6 cellular contexts compared by ENCODE assay signal in the genomic region with DNA sequence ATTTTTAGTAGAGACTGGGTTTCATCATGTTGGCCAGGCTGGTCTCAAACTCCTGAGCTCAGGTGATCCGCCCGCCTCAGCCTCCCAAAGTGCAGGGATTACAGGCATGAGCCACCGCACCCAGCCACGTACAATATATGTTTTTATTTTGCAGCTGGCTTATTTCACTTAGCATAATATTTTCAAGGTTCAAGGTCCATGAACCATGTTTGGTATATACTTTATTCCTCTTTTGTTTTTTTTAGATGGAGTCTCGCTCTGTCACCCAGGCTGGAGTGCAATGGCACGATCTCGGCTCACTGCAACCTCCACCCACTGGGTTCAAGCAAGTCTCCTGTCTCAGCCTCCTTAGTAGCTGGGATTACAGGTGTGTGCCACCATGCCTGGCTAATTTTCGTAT. TPM values are rescaled to one million over a fixed set of nuclear protein-coding genes. Genes with fewer than 3 reads are reported as not detected.
DNase-seq lines count a peak whose midpoint lies in the region; ATAC-seq, FAIRE-seq and TF ChIP-seq lines count a peak whose summit lies in the region.
"Not testable (repeated sequence)": the region's sequence is repeated elsewhere in the genome, so short reads cannot be mapped to it uniquely, and the experiment has no call there.

No MANE protein-coding gene starts in this region.

- not testable (repeated sequence) for DNase-seq in CD4-positive, alpha-beta T cell; RWPE1 (ENCODE audit: low spot score); K562 (ENCODE audit: extremely low read depth in 1 of 4, low spot score in 3 of 4)
- DNase-seq in chondrocyte (ENCODE audit: low spot score): peak; percentile 19
- peak; percentile 13 for DNase-seq in spleen

- 94% methylated on average over 8 of the region's 8 CpGs for WGBS in K562 (ENCODE audit: insufficient coverage, low coverage, missing lambda C conversion rate)
- 96 to 99% (median 97%) methylated on average over 8 of the region's 8 CpGs for WGBS in spleen, 5 donors

- not testable (repeated sequence) for TF ChIP-seq CTCF in CD4-positive, alpha-beta T cell (IDR thresholded peaks at IDR 0.05); RWPE1 (conservative IDR thresholded peaks at IDR 0.05; ENCODE audit: low read depth); K562 (IDR thresholded peaks at IDR 0.05 in 2 of 3, conservative IDR thresholded peaks at IDR 0.05 in 1 of 3; ENCODE audit: insufficient read depth in 2 of 3, low read depth in 1 of 3, low read length in 3 of 3); chondrocyte (IDR thresholded peaks at IDR 0.05); spleen (IDR thresholded peaks at IDR 0.05 in 8 of 11, conservative IDR thresholded peaks at IDR 0.05 in 3 of 11)

- not testable (repeated sequence) for H3K9me1 ChIP-seq in K562 (ENCODE audit: control insufficient read depth, insufficient read depth, low read length)

- TF ChIP-seq EP300 in K562 (IDR thresholded peaks at IDR 0.05; ENCODE audit: low read length): not testable (repeated sequence)

- CTCF ChIA-PET in CD4-positive, alpha-beta T cell (lab: Charles Lee): interaction anchor here (2.3 kb wide), 1 partner anchor 25 kb away, joined by 8 read pairs; no protein-coding TSS in a partner anchor
- CTCF ChIA-PET in RWPE1 (lab: Yijun Ruan, JAX): interaction anchor here (0.7 kb wide), 1 partner anchor 54 kb away, joined by 5 read pairs; no protein-coding TSS in a partner anchor
- CTCF ChIA-PET in K562 (lab: Yijun Ruan, JAX; ENCODE audit: low intra/inter-chr PET ratio): not testable (repeated sequence)

- H3K9me3 Mint-ChIP-seq in CD4-positive, alpha-beta T cell; T-helper 1 cell treated with Interleukin-12 subunit alpha and Interleukin-12 subunit beta and Interleukin-4 antibody, amounts not matched to agents 30 μg/mL and 1 μg/mL, for 36 hours; chondrocyte (ENCODE audit: low read depth): not testable (repeated sequence)

- intact Hi-C loops in CD4-positive, alpha-beta T cell (cut with DNase I, micrococcal nuclease); K562 (cut with micrococcal nuclease); spleen (cut with DNase I; ENCODE audit: low total_unique reads): not testable (repeated sequence)

- peaks cover 44% of the 10 kb centered on the region for H3K4me1 Mint-ChIP-seq in CD4-positive, alpha-beta T cell (ENCODE audit: low read depth)
- H3K4me1 Mint-ChIP-seq in T-helper 1 cell treated with Interleukin-12 subunit alpha and Interleukin-12 subunit beta and Interleukin-4 antibody, amounts not matched to agents 30 μg/mL and 1 μg/mL, for 36 hours (ENCODE audit: low read depth): peaks cover 13% of the 10 kb centered on the region
- H3K4me1 Mint-ChIP-seq in chondrocyte (ENCODE audit: low read depth): peaks cover 36% of the 10 kb centered on the region

- H3K4me2 ChIP-seq in K562 (ENCODE audit: insufficient read depth, low read length): not testable (repeated sequence)

- peaks cover 77% of the 10 kb centered on the region for H3K36me3 Mint-ChIP-seq in CD4-positive, alpha-beta T cell (ENCODE audit: low read depth)
- H3K36me3 Mint-ChIP-seq in T-helper 1 cell treated with Interleukin-12 subunit alpha and Interleukin-12 subunit beta and Interleukin-4 antibody, amounts not matched to agents 30 μg/mL and 1 μg/mL, for 36 hours (ENCODE audit: low read depth): peaks cover 30% of the 10 kb centered on the region
- peaks cover 27% of the 10 kb centered on the region for H3K36me3 Mint-ChIP-seq in chondrocyte (ENCODE audit: low read depth)

- H3K9me3 ChIP-seq in CD4-positive, alpha-beta T cell (ENCODE audit: control insufficient read depth, low read length); K562 (replicated peaks; ENCODE audit: control insufficient read depth, insufficient read depth, low read depth, low read length); spleen: not testable (repeated sequence)

- not testable (repeated sequence) for TF ChIP-seq POLR2A in K562 (conservative IDR thresholded peaks at IDR 0.05); spleen (IDR thresholded peaks at IDR 0.05)

- POLR2A ChIA-PET in CD4-positive, alpha-beta T cell (lab: Charles Lee): interaction anchor here (1.5 kb wide), 1 partner anchor 14 kb away, joined by 3 read pairs; no protein-coding TSS in a partner anchor
- POLR2A ChIA-PET in RWPE1 (lab: Yijun Ruan, JAX; ENCODE audit: low non-redundant PET): not testable (repeated sequence)
- POLR2A ChIA-PET in K562 (lab: Yijun Ruan, JAX): interaction anchor here (39.5 to 68.9 kb wide), 2 partner anchors 11 to 19 kb away, joined by 1693 read pairs; a partner anchor contains a TSS

- not testable (repeated sequence) for H3K4me3 Mint-ChIP-seq in CD4-positive, alpha-beta T cell; T-helper 1 cell treated with Interleukin-12 subunit alpha and Interleukin-12 subunit beta and Interleukin-4 antibody, amounts not matched to agents 30 μg/mL and 1 μg/mL, for 36 hours; chondrocyte (ENCODE audit: unreplicated experiment)

- H3K79me2 ChIP-seq in K562 (ENCODE audit: control insufficient read depth, insufficient read depth, low read length): peaks cover 47% of the 10 kb centered on the region

- in situ Hi-C loops in K562 (cut with MboI): not testable (repeated sequence)

- TF ChIP-seq RAD21 in K562 (CRISPR knock-in tag; conservative IDR thresholded peaks at IDR 0.05 in 1 of 2, IDR thresholded peaks at IDR 0.05 in 1 of 2): not testable (repeated sequence)

- peaks cover 25% of the 10 kb centered on the region for H4K20me1 ChIP-seq in K562 (replicated peaks; ENCODE audit: control insufficient read depth, insufficient read depth, low read length)

- H3K4me1 ChIP-seq in K562 (replicated peaks in 1 of 2; ENCODE audit: control insufficient read depth in 2 of 2, insufficient read depth in 2 of 2, low read length in 2 of 2): not testable (repeated sequence)
- peaks cover 2 to 34% (median 27%) of the 10 kb centered on the region in 6 donors for H3K4me1 ChIP-seq in spleen

- H3K27me3 ChIP-seq in CD4-positive, alpha-beta T cell (ENCODE audit: control insufficient read depth, insufficient read depth, low read length); K562 (ENCODE audit: control insufficient read depth in 2 of 2, insufficient read depth in 2 of 2, low read length in 2 of 2); spleen (replicated peaks in 1 of 7): not testable (repeated sequence)

- not testable (repeated sequence) for H2AFZ ChIP-seq in K562 (ENCODE audit: low read depth, low read length)

- BruUV-seq in K562 (replicated peaks; lab: Mats Ljungman, UMichigan): not testable (repeated sequence)

- not testable (repeated sequence) for ATAC-seq in CD4-positive, alpha-beta T cell (ENCODE audit: poor library complexity); K562

- H3K36me3 ChIP-seq in K562 (ENCODE audit: control insufficient read depth, insufficient read depth, low read length) (peaks cover 75% of the 10 kb centered on the region), spleen (peaks cover 0 to 91% (median 50%) of the 10 kb centered on the region in 6 donors)

- H3K4me3 ChIP-seq in K562, spleen: not testable (repeated sequence)

- not testable (repeated sequence) for H3K27me3 Mint-ChIP-seq in CD4-positive, alpha-beta T cell; T-helper 1 cell treated with Interleukin-12 subunit alpha and Interleukin-12 subunit beta and Interleukin-4 antibody, amounts not matched to agents 30 μg/mL and 1 μg/mL, for 36 hours (ENCODE audit: low read depth); chondrocyte (ENCODE audit: low read depth)

- H3K27ac ChIP-seq in CD4-positive, alpha-beta T cell (ENCODE audit: low read depth, low read length); K562 (ENCODE audit: extremely low read depth, low read depth, low read length); spleen: not testable (repeated sequence)
- H3K27ac ChIP-seq in RWPE1: peak overlapping the region; percentile 12

- H3K27ac Mint-ChIP-seq in CD4-positive, alpha-beta T cell: peak overlapping the region; percentile 12
- peak overlapping the region; percentile 26 for H3K27ac Mint-ChIP-seq in T-helper 1 cell treated with Interleukin-12 subunit alpha and Interleukin-12 subunit beta and Interleukin-4 antibody, amounts not matched to agents 30 μg/mL and 1 μg/mL, for 36 hours
- H3K27ac Mint-ChIP-seq in chondrocyte (ENCODE audit: unreplicated experiment): not testable (repeated sequence)

- H3K9ac ChIP-seq in K562 (ENCODE audit: insufficient read depth in 1 of 2, low read depth in 2 of 2, low read length in 2 of 2): not testable (repeated sequence)

- FAIRE-seq in K562 (lab: Jason Lieb, UNC): not testable (repeated sequence)

RNA-seq across cellular contexts. Expression of a gene that starts 31.5 kb away (rescaled TPM):
- total RNA-seq in CD4-positive, alpha-beta T cell: 100 to 1,000 TPM; 181 to 191 TPM
- total RNA-seq in K562 (2011; cell fraction: chromatin; rRNA removed; ENCODE audit: low replicate concordance): 482 and 971 TPM in 2 replicates
- 663 TPM in 2 replicates for total RNA-seq in K562 (2011; cell fraction: nucleolus; rRNA removed)
- total RNA-seq in K562 (2011; cell fraction: nucleoplasm; rRNA removed): 469 and 476 TPM in 2 replicates
- total RNA-seq in K562 (2014; rRNA removed) (72.6 and 103 TPM in 2 replicates), K562 (2014; rRNA removed; fragmentation: Illumina TruSeq; extraction: Trizol) (26.1 and 26.4 TPM in 2 replicates), K562 (2015; rRNA removed; fragmentation: Illumina TruSeq; extraction: Trizol) (59.2 and 60.1 TPM in 2 replicates), K562 (2021) (264 and 271 TPM in 2 replicates), chondrocyte (105 to 111 TPM (median 110 TPM) in 3 replicates), spleen (100 to 1,000 TPM in 4 of 7 donors, 10 to 100 TPM in 3; 76.4 to 162 (median 118) TPM)
- polyA plus RNA-seq in K562 (2011; rRNA removed) (40.4 and 111 TPM in 2 replicates), K562 (2014; fragmentation: Illumina TruSeq; extraction: Trizol) (76.0 and 122 TPM in 2 replicates), K562 (2014; fragmentation: Nextera tagmentation; extraction: Ambion mirVana) (1 to 10 TPM; 4.0 to 5.2 TPM), K562 (2014; rRNA removed) (102 and 130 TPM in 2 replicates), spleen (10 to 100 TPM; 32.2 to 80.1 (median 78.3) TPM)
- polyA plus RNA-seq in K562 (2011; cell fraction: cytosol; rRNA removed): 75.5 and 117 TPM in 2 replicates
- polyA plus RNA-seq in K562 (2011; cell fraction: nucleus; rRNA removed): 369 and 471 TPM in 2 replicates
- 148 and 229 TPM in 2 replicates for polyA plus RNA-seq in K562 (2012)
- polyA minus RNA-seq in K562 (2011; rRNA and poly(A)+ RNA removed): 98.8 and 108 TPM in 2 replicates
- 188 and 326 TPM in 2 replicates for polyA minus RNA-seq in K562 (2011; cell fraction: cytosol; rRNA and poly(A)+ RNA removed)
- polyA minus RNA-seq in K562 (2011; cell fraction: nucleus; rRNA and poly(A)+ RNA removed): 310 and 409 TPM in 2 replicates

RNA-seq across cellular contexts. Expression of a gene that starts 43.3 kb away (rescaled TPM):
- total RNA-seq in CD4-positive, alpha-beta T cell: 10 to 100 TPM; 24.1 to 27.7 TPM
- total RNA-seq in K562 (2011; cell fraction: chromatin; rRNA removed; ENCODE audit: low replicate concordance): 116 and 152 TPM in 2 replicates
- total RNA-seq in K562 (2011; cell fraction: nucleolus; rRNA removed): 68.5 and 75.0 TPM in 2 replicates
- total RNA-seq in K562 (2011; cell fraction: nucleoplasm; rRNA removed): 88.1 and 101 TPM in 2 replicates
- total RNA-seq in K562 (2014; rRNA removed) (15.1 and 15.6 TPM in 2 replicates), K562 (2014; rRNA removed; fragmentation: Illumina TruSeq; extraction: Trizol) (13.5 and 15.3 TPM in 2 replicates), K562 (2015; rRNA removed; fragmentation: Illumina TruSeq; extraction: Trizol) (15.2 and 15.7 TPM in 2 replicates), K562 (2021) (20.1 and 21.1 TPM in 2 replicates), chondrocyte (37.3 to 49.3 TPM (median 37.7 TPM) in 3 replicates), spleen (10 to 100 TPM; 20.9 to 40.6 (median 36.0) TPM)
- polyA plus RNA-seq in K562 (2011; rRNA removed) (25.6 and 43.0 TPM in 2 replicates), K562 (2014; fragmentation: Illumina TruSeq; extraction: Trizol) (15.4 and 16.5 TPM in 2 replicates), K562 (2014; fragmentation: Nextera tagmentation; extraction: Ambion mirVana) (1 to 10 TPM; 1.3 to 1.8 TPM), K562 (2014; rRNA removed) (15.8 and 18.6 TPM in 2 replicates), spleen (10 to 100 TPM; 14.0 to 20.8 (median 15.4) TPM)
- 24.5 and 36.2 TPM in 2 replicates for polyA plus RNA-seq in K562 (2011; cell fraction: cytosol; rRNA removed)
- 73.7 and 92.5 TPM in 2 replicates for polyA plus RNA-seq in K562 (2011; cell fraction: nucleus; rRNA removed)
- 15.0 and 42.6 TPM in 2 replicates for polyA plus RNA-seq in K562 (2012)
- polyA minus RNA-seq in K562 (2011; rRNA and poly(A)+ RNA removed): 24.1 and 42.3 TPM in 2 replicates
- polyA minus RNA-seq in K562 (2011; cell fraction: cytosol; rRNA and poly(A)+ RNA removed): 13.4 and 21.4 TPM in 2 replicates
- 36.2 and 65.9 TPM in 2 replicates for polyA minus RNA-seq in K562 (2011; cell fraction: nucleus; rRNA and poly(A)+ RNA removed)
